8 cellular contexts compared by ENCODE assay signal in the genomic region with DNA sequence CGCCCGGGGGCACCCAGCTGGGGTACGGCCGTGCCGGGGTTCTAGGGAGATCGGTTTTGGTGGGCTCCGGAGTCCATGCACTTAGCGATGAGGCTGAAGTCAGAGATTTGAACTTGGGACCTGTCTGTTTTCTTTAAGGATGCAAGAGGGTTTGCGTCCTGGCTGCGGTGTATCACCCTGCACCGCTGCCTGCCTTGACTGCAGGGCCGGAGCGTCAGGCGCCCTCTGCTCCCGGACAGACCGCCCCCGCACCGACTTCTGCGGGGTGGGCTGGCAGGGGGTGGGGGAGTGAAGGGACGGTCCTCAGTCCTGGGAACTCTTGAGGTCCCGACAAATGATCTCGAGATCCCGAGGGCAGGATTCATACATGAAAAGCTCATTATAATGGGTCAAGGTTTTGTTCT. TPM values are rescaled to one million over a fixed set of nuclear protein-coding genes. Genes with fewer than 3 reads are reported as not detected.
DNase-seq lines count a peak whose midpoint lies in the region; ATAC-seq and TF ChIP-seq lines count a peak whose summit lies in the region.

No MANE protein-coding gene starts in this region.

- H3K4me1 Mint-ChIP-seq in memory B cell = peaks cover 9% of the 10 kb centered on the region

- DNase-seq in LNCaP clone FGC (ENCODE audit: low read depth) = no peak
- DNase-seq in breast epithelium (ENCODE audit: low spot score in 2 of 2) = peak in 1 of 2 donors; percentile 26
- DNase-seq in memory B cell (ENCODE audit: low spot score in 2 of 2) = no peak
- no peak for DNase-seq in upper lobe of left lung
- DNase-seq in iPS-NIHi7 (ENCODE audit: extremely low spot score) = no peak
- no peak for DNase-seq in central memory CD4-positive, alpha-beta T cell
- no peak for DNase-seq in occipital lobe (lab: John Stamatoyannopoulos, UW)

- peak overlapping the region; percentile 80 to 83 for H3K27ac ChIP-seq in breast epithelium
- peak overlapping the region; percentile 67 to 92 (median 84) for H3K27ac ChIP-seq in upper lobe of left lung

- 3 to 4% methylated on average over 14 of the region's 23 CpGs for WGBS in upper lobe of left lung, 2 donors

- no peaks in the 10 kb centered on the region for H3K4me1 ChIP-seq in breast epithelium
- peaks cover 8 to 38% (median 20%) of the 10 kb centered on the region in 4 donors for H3K4me1 ChIP-seq in upper lobe of left lung

- H3K36me3 ChIP-seq in breast epithelium = no peaks in the 10 kb centered on the region
- H3K36me3 ChIP-seq in upper lobe of left lung = peaks cover 6 to 18% (median 13%) of the 10 kb centered on the region in 4 donors

- H3K27me3 ChIP-seq in breast epithelium (no peaks in the 10 kb centered on the region), upper lobe of left lung (no peaks in the 10 kb centered on the region)

- H3K4me3 ChIP-seq in LNCaP clone FGC (ENCODE audit: low read depth, low read length) (peak overlapping the region; percentile 95), breast epithelium (peak overlapping the region; percentile 84 to 89 (median 88)), upper lobe of left lung (peak overlapping the region; percentile 31 to 86 (median 74))

- peaks cover 2% of the 10 kb centered on the region for H3K9me3 Mint-ChIP-seq in memory B cell

- TF ChIP-seq CTCF in LNCaP clone FGC (IDR thresholded peaks at IDR 0.05; ENCODE audit: control insufficient read depth, extremely low read depth, insufficient read depth) (no peak), breast epithelium (IDR thresholded peaks at IDR 0.05) (no peak), upper lobe of left lung (IDR thresholded peaks at IDR 0.05) (no peak)

- peak overlapping the region; percentile 100 for H3K4me3 Mint-ChIP-seq in memory B cell

- TF ChIP-seq POLR2A in breast epithelium (IDR thresholded peaks at IDR 0.05) (no peak), upper lobe of left lung (IDR thresholded peaks at IDR 0.05) (no peak)

- no peak for TF ChIP-seq EP300 in upper lobe of left lung (IDR thresholded peaks at IDR 0.05)

- peaks cover 10% of the 10 kb centered on the region for H3K36me3 Mint-ChIP-seq in memory B cell

- ATAC-seq in GM19351 (IDR thresholded peaks at IDR 0.05; ENCODE audit: unreplicated experiment) (peak; percentile 5), memory B cell (ENCODE audit: low read depth) (peak; percentile 2), upper lobe of left lung (ENCODE audit: low FRiP score in 2 of 2) (peak in 1 of 2 donors; percentile 49)

- H3K27me3 Mint-ChIP-seq in memory B cell = no peaks in the 10 kb centered on the region

- H3K9me3 ChIP-seq in breast epithelium (no peaks in the 10 kb centered on the region), upper lobe of left lung (no peaks in the 10 kb centered on the region)

- no peak overlapping the region for H3K27ac Mint-ChIP-seq in memory B cell

- intact Hi-C loops in breast epithelium (cut with DNase I; ENCODE audit: low total_unique reads) = no loop called here

RNA-seq across cellular contexts. Expression of a gene that starts 0.7 kb away (rescaled TPM):
- total RNA-seq in breast epithelium = 10 to 100 TPM in 1 of 3 donors, 1 to 10 TPM in 2; 8.8 to 18.6 (median 9.4) TPM
- 10 to 100 TPM; 12.3 to 24.6 (median 17.4) TPM for total RNA-seq in upper lobe of left lung
- total RNA-seq in occipital lobe = 9.2 TPM

RNA-seq across cellular contexts. Expression of a gene that starts 36.8 kb away (rescaled TPM):
- 1 to 10 TPM in 1 of 3 donors, not detected in 2; 1.3 TPM for total RNA-seq in breast epithelium
- total RNA-seq in upper lobe of left lung = not detected
- not detected for total RNA-seq in occipital lobe

RNA-seq across cellular contexts. Expression of a gene that starts 37.7 kb away (rescaled TPM):
- not detected for total RNA-seq in breast epithelium
- total RNA-seq in upper lobe of left lung = 1 to 10 TPM in 2 of 6 donors, under 1 TPM in 1, not detected in 3; 0.40 to 1.8 (median 1.7) TPM
- not detected for total RNA-seq in occipital lobe

RNA-seq across cellular contexts. Expression of a gene that starts 44.3 kb away (rescaled TPM):
- total RNA-seq in breast epithelium (10 to 100 TPM in 1 of 3 donors, 1 to 10 TPM in 2; 7.7 to 11.1 (median 8.0) TPM), upper lobe of left lung (10 to 100 TPM; 13.8 to 50.3 (median 47.0) TPM), occipital lobe (0.94 TPM)

RNA-seq across cellular contexts. Expression of a gene that starts 50.2 kb away (rescaled TPM):
- total RNA-seq in breast epithelium (10 to 100 TPM; 44.0 to 69.8 (median 60.3) TPM), upper lobe of left lung (10 to 100 TPM; 12.9 to 48.7 (median 34.0) TPM), occipital lobe (113 TPM)
